ENCODE assay signal across 11 cellular contexts in genomic region chr19:18504886-18505610, GRCh38. TPM values are rescaled to one million over a fixed set of nuclear protein-coding genes. Genes with fewer than 3 reads are reported as not detected.
A peak's percentile ranks its signal among the peaks of the same experiment; 100 is the strongest.
DNase-seq lines count a peak whose midpoint lies in the region; ATAC-seq and TF ChIP-seq lines count a peak whose summit lies in the region.
"Had no signal": no experiment of that assay in that cellular context is flagged by ENCODE, and none has a peak within 500 bp of the region (broad histone marks: within the 10 kb centered on the region; RNA-seq: fewer than 3 reads in every experiment).

No MANE protein-coding gene starts in this region.

- no peaks in the 10 kb centered on the region for H3K36me3 ChIP-seq in muscle layer of duodenum (ENCODE audit: control insufficient read depth in 1 of 2, insufficient read depth in 2 of 2, low read length in 2 of 2)

- H3K27ac Mint-ChIP-seq in brain: peak overlapping the region in 4 of 5 experiments; percentile 7 to 87 (median 35)

- H3K4me1 ChIP-seq in muscle layer of duodenum (ENCODE audit: control insufficient read depth in 1 of 2, insufficient read depth in 2 of 2, low read length in 2 of 2): peaks cover 60 to 90% of the 10 kb centered on the region in 2 donors

- no peaks in the 10 kb centered on the region for H3K27me3 ChIP-seq in muscle layer of duodenum (ENCODE audit: low read depth, low read length)

- no peak overlapping the region for H3K4me3 ChIP-seq in muscle layer of duodenum (ENCODE audit: low read depth in 1 of 2, low read length in 2 of 2)
- H3K4me3 ChIP-seq: K562 had no signal

- H3K27me3 Mint-ChIP-seq in brain: no peaks in the 10 kb centered on the region

- TF ChIP-seq CTCF in brain (conservative IDR thresholded peaks at IDR 0.05): no peak

- peak; percentile 22 for DNase-seq in stimulated activated CD4-positive, alpha-beta T cell treated with anti-CD3 and anti-CD28 coated beads, Interleukin-4, amount 100 ng/mL, for 24 hours
- no peak for DNase-seq in stimulated activated CD4-positive, alpha-beta T cell treated with anti-CD3 and anti-CD28 coated beads, Interleukin-4, amount 100 ng/mL, for 1 hour
- DNase-seq in NCI-H146 (lab: John Stamatoyannopoulos, UW) (no peak), NCI-H82 (lab: John Stamatoyannopoulos, UW) (no peak), SHP77 (lab: John Stamatoyannopoulos, UW) (no peak)
- DNase-seq: DMS79; stimulated activated naive CD4-positive, alpha-beta T cell treated with Interleukin-2 at 50 U/mL for 16 hours had no signal

- peak overlapping the region; percentile 73 for H3K27ac ChIP-seq in muscle layer of duodenum (ENCODE audit: low read length)

- H3K4me3 Mint-ChIP-seq in brain: no peak overlapping the region

- no peak for ATAC-seq in GM18517 (IDR thresholded peaks at IDR 0.05; ENCODE audit: unreplicated experiment)
- ATAC-seq: K562 had no signal

- no peaks in the 10 kb centered on the region for H3K9me3 ChIP-seq in muscle layer of duodenum (ENCODE audit: control insufficient read depth in 1 of 2, low read length in 2 of 2)

- peaks cover 0 to 2% (median 0%) of the 10 kb centered on the region in 5 experiments for H3K9me3 Mint-ChIP-seq in brain

- peaks cover 63% of the 10 kb centered on the region for H3K4me1 Mint-ChIP-seq in brain

- H3K36me3 Mint-ChIP-seq in brain: no peaks in the 10 kb centered on the region

RNA-seq across cellular contexts. Expression of gene ELL, which starts 16.8 kb away (rescaled TPM):
- polyA plus RNA-seq in brain (ENCODE audit: insufficient read depth, low read depth, low replicate concordance): 4.9 TPM

RNA-seq across cellular contexts. Expression of gene FKBP8, which starts 38.3 kb away (rescaled TPM):
- polyA plus RNA-seq in brain (ENCODE audit: insufficient read depth, low read depth, low replicate concordance): 673 TPM

RNA-seq across cellular contexts. Expression of gene KXD1, which starts 52.6 kb away (rescaled TPM):
- polyA plus RNA-seq in brain (ENCODE audit: insufficient read depth, low read depth, low replicate concordance): 93.5 TPM
